In the genomic region with DNA sequence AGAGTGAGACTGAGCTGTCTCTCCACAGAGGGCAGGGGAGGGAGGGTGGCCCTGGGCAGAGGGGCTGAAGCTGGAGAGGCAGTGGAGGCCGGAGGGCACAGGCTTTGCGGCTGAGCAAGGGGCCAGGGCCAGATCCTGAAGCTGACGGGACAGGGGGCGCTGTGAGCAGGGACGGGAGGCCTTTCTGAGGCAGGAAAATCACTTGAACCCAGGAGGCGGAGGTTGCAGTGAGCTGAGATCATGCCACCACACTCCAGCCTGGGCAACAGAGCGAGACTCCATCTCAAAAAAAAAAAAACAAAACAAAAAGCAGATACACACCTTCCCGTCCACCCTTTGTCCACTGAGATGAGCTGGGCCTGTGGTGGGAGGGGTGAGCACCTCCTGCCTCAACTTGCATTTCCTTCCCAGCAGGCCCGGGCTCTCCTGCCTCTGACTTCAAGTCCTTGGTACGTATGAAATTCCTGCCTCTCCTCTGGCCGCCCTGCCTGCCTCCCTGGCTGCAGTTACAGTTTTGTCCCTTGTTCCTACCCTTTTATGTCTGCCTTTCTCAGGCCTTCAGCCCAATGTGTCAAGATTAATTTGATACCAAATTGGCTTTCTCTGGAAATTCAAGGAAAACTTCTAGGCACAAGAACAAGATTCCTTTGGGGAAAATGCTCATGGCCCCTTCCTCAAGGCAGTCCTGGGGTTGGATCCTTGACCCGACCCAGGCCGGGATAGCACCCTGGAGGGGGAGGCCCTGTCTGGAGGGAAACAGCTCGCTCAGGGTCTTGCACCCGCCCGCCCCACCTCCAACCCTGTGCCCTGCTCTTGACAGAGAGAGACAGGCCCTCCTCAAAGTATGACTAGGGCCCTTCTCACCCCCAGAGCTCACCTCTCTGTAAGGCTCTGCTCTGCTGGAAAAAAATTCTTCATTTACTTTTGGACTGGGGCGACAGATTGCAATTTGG, we compare ENCODE assay signal across 1 cellular context.
TF ChIP-seq lines count a peak whose summit lies in the region.

No MANE protein-coding gene starts in this region.

TF ChIP-seq in SK-N-SH treated with all-trans-retinoic acid at 6 μM for 48 hours, 23 proteins besides CTCF, POLR2A, EP300 and RAD21 (continued from another document):
- TF ChIP-seq, protein P1, sequence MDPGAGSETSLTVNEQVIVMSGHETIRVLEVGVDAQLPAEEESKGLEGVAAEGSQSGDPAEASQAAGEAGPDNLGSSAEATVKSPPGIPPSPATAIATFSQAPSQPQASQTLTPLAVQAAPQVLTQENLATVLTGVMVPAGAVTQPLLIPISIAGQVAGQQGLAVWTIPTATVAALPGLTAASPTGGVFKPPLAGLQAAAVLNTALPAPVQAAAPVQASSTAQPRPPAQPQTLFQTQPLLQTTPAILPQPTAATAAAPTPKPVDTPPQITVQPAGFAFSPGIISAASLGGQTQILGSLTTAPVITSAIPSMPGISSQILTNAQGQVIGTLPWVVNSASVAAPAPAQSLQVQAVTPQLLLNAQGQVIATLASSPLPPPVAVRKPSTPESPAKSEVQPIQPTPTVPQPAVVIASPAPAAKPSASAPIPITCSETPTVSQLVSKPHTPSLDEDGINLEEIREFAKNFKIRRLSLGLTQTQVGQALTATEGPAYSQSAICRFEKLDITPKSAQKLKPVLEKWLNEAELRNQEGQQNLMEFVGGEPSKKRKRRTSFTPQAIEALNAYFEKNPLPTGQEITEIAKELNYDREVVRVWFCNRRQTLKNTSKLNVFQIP (CRISPR knock-in tag; IDR thresholded peaks at IDR 0.05; ENCODE audit: borderline replicate concordance, low read depth), result no peak
- no peak for TF ChIP-seq RARB (CRISPR knock-in tag; IDR thresholded peaks at IDR 0.05)
- TF ChIP-seq TOX (CRISPR knock-in tag; IDR thresholded peaks at IDR 0.05; ENCODE audit: borderline replicate concordance), result no peak
- TF ChIP-seq ZFP30 (CRISPR knock-in tag; IDR thresholded peaks at IDR 0.05), result no peak
- TF ChIP-seq CSDC2 (CRISPR knock-in tag; IDR thresholded peaks at IDR 0.05), result no peak
